10 cellular contexts compared by ENCODE assay signal in the genomic region with DNA sequence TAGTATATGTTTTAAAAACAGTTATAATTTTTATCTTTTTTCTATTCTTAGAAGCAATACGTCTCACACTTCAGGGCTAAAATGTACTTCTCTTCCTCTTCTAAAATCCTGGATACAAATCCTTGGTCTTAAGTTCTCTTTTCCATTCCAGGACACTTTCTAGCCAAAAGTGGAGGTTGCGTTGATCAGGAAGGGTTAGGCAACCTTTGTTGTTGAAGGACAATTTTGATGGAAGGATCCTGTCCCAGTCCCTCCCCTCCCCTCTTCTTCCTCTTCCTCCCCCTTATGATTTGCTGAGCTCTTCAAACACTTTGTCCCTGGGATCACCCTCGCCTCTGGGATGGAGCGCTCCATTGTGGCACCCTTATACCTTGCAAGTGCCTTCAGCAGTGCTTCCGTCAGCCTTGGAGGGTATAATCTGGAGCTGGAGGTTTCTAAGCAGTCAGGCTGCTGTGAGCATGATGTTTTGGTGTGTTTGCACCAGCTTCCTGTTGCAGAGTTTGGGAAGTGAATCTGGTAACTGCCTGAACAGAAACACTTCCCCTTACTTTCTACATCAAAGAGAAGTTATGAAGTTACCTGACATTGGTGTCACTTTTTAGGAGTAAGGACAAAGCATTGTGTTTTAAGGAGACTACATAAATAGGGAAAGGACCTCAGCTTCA.
DNase-seq lines count a peak whose midpoint lies in the region; ATAC-seq and TF ChIP-seq lines count a peak whose summit lies in the region.
"Had no signal": no experiment of that assay in that cellular context is flagged by ENCODE, and none has a peak within 500 bp of the region (broad histone marks: within the 10 kb centered on the region; RNA-seq: fewer than 3 reads in every experiment).

No MANE protein-coding gene starts in this region.

- peak; percentile 44 for DNase-seq in activated CD4-positive, alpha-beta T cell treated with anti-CD3 and anti-CD28 coated beads, Interleukin-2, amount 10 ng/mL, durations not matched to agents 7 days and 5 days
- DNase-seq in activated CD4-positive, alpha-beta T cell treated with anti-CD3 and anti-CD28 coated beads for 1 hour, result no peak
- DNase-seq in NOMO-1 (lab: John Stamatoyannopoulos, UW; ENCODE audit: unreplicated experiment in 2 of 2), result peak; percentile 70 to 86
- DNase-seq in effector memory CD8-positive, alpha-beta T cell, result no peak
- no peak for DNase-seq in thoracic aorta (ENCODE audit: low spot score)
- no peak for DNase-seq in NCI-H345 treated with DMSO at 0.1 percent for 48 hours (lab: John Stamatoyannopoulos, UW; ENCODE audit: unreplicated experiment)

- no peak overlapping the region for H3K4me3 ChIP-seq in thoracic aorta
- H3K4me3 ChIP-seq: hepatocyte, SK-N-MC had no signal

- peaks cover 4% of the 10 kb centered on the region for H3K9me3 Mint-ChIP-seq in activated CD4-positive, alpha-beta T cell treated with anti-CD3 and anti-CD28 coated beads, Interleukin-2, amount 10 ng/mL, durations not matched to agents 7 days and 5 days
- H3K9me3 Mint-ChIP-seq in effector memory CD8-positive, alpha-beta T cell, result no peaks in the 10 kb centered on the region

- H3K36me3 ChIP-seq in thoracic aorta, result no peaks in the 10 kb centered on the region

- H3K9me3 ChIP-seq in thoracic aorta, result no peaks in the 10 kb centered on the region

- peak overlapping the region; percentile 67 for H3K4me3 Mint-ChIP-seq in activated CD4-positive, alpha-beta T cell treated with anti-CD3 and anti-CD28 coated beads, Interleukin-2, amount 10 ng/mL, durations not matched to agents 7 days and 5 days
- H3K4me3 Mint-ChIP-seq in effector memory CD8-positive, alpha-beta T cell, result peak overlapping the region; percentile 59 to 77

- peaks cover 26 to 55% of the 10 kb centered on the region in 2 donors for H3K4me1 ChIP-seq in thoracic aorta (ENCODE audit: control insufficient read depth in 1 of 2, low read depth in 2 of 2)

- H3K27ac Mint-ChIP-seq in activated CD4-positive, alpha-beta T cell treated with anti-CD3 and anti-CD28 coated beads, Interleukin-2, amount 10 ng/mL, durations not matched to agents 7 days and 5 days, result peak overlapping the region; percentile 93
- H3K27ac Mint-ChIP-seq in effector memory CD8-positive, alpha-beta T cell, result peak overlapping the region; percentile 59 to 68

- H3K36me3 Mint-ChIP-seq in activated CD4-positive, alpha-beta T cell treated with anti-CD3 and anti-CD28 coated beads, Interleukin-2, amount 10 ng/mL, durations not matched to agents 7 days and 5 days (ENCODE audit: low read depth), result peaks cover 7% of the 10 kb centered on the region
- no peaks in the 10 kb centered on the region for H3K36me3 Mint-ChIP-seq in effector memory CD8-positive, alpha-beta T cell (ENCODE audit: insufficient read depth)

- TF ChIP-seq CTCF in thoracic aorta (IDR thresholded peaks at IDR 0.05), result no peak

- peaks cover 62% of the 10 kb centered on the region for H3K4me1 Mint-ChIP-seq in activated CD4-positive, alpha-beta T cell treated with anti-CD3 and anti-CD28 coated beads, Interleukin-2, amount 10 ng/mL, durations not matched to agents 7 days and 5 days
- peaks cover 31 to 39% of the 10 kb centered on the region in 2 donors for H3K4me1 Mint-ChIP-seq in effector memory CD8-positive, alpha-beta T cell (ENCODE audit: low read depth in 2 of 2)

- H3K27me3 ChIP-seq in thoracic aorta (replicated peaks; ENCODE audit: insufficient read depth), result no peaks in the 10 kb centered on the region
- H3K27me3 ChIP-seq: hepatocyte had no signal

- peak overlapping the region; percentile 39 to 61 for H3K27ac ChIP-seq in thoracic aorta
- H3K27ac ChIP-seq: SK-N-MC had no signal

- no peak for ATAC-seq in effector memory CD8-positive, alpha-beta T cell (replicated peaks)
- no peak for ATAC-seq in thoracic aorta (ENCODE audit: insufficient number of reproducible peaks, low FRiP score, low read depth)
- ATAC-seq in activated CD4-positive, CD25-positive, alpha-beta regulatory T cell treated with anti-CD3 and anti-CD28 coated beads, Interleukin-2, amount 50 U/mL, for 24 hours, result no peak
- no peak for ATAC-seq in GM19455 (IDR thresholded peaks at IDR 0.05; ENCODE audit: unreplicated experiment)

- no peaks in the 10 kb centered on the region for H3K27me3 Mint-ChIP-seq in activated CD4-positive, alpha-beta T cell treated with anti-CD3 and anti-CD28 coated beads, Interleukin-2, amount 10 ng/mL, durations not matched to agents 7 days and 5 days
- no peaks in the 10 kb centered on the region for H3K27me3 Mint-ChIP-seq in effector memory CD8-positive, alpha-beta T cell

- POLR2A ChIA-PET in activated CD4-positive, alpha-beta T cell treated with anti-CD3 and anti-CD28 coated beads, Interleukin-2, amount 10 ng/mL, durations not matched to agents 7 days and 5 days (lab: Charles Lee), result interaction anchor here (0.5 to 1.3 kb wide), 5 partner anchors 57 to 733 kb away, joined by 4 to 10 read pairs (median 5); no protein-coding TSS in a partner anchor

- CTCF ChIA-PET in activated CD4-positive, alpha-beta T cell treated with anti-CD3 and anti-CD28 coated beads, Interleukin-2, amount 10 ng/mL, durations not matched to agents 7 days and 5 days (lab: Charles Lee), result interaction anchor here (1.2 to 1.9 kb wide), 3 partner anchors 10 to 64 kb away, joined by 3 to 9 read pairs (median 4); no protein-coding TSS in a partner anchor

Comparison
In these comparisons a context has a peak if more than half of its experiments do, and no peak if none do; other contexts are left out.
1. DNase-seq: peak in activated CD4-positive, alpha-beta T cell treated with anti-CD3 and anti-CD28 coated beads, Interleukin-2, amount 10 ng/mL, durations not matched to agents 7 days and 5 days (single experiment) and NOMO-1 (2 of 2); none in activated CD4-positive, alpha-beta T cell treated with anti-CD3 and anti-CD28 coated beads for 1 hour (single experiment), effector memory CD8-positive, alpha-beta T cell (0 of 3), thoracic aorta (single experiment) and NCI-H345 treated with DMSO at 0.1 percent for 48 hours (single experiment).